1 cellular context compared by ENCODE assay signal in genomic region chr17:5486206-5487124, GRCh38.
A peak's percentile ranks its signal among the peaks of the same experiment; 100 is the strongest.
TF ChIP-seq lines count a peak whose summit lies in the region.

TSS of gene MIS12 (plus strand) at chr17:5486566. CDS start at chr17:5488863, 2,297 bp downstream.

TF ChIP-seq in HepG2, 621 proteins besides CTCF, POLR2A, EP300 and RAD21 (continued from another document and continues in another):
- TF ChIP-seq HOMEZ (CRISPR knock-in tag; IDR thresholded peaks at IDR 0.05; ENCODE audit: low read depth) = peak; percentile 33; the same call in 1 of the 2 replicates
- TF ChIP-seq ATF6 (CRISPR knock-in tag; conservative IDR thresholded peaks at IDR 0.05) = peak; percentile 84; the same call in 1 of the 2 replicates
- no peak for TF ChIP-seq ZNF12 (CRISPR knock-in tag; IDR thresholded peaks at IDR 0.05)
- no peak for TF ChIP-seq ZNF407 (CRISPR knock-in tag; IDR thresholded peaks at IDR 0.05; ENCODE audit: not compliant biosample characterization)
- no peak for TF ChIP-seq HNRNPK (IDR thresholded peaks at IDR 0.05; ENCODE audit: low read depth, low read length, poor library complexity, severe bottlenecking)
- TF ChIP-seq FOXC1 (CRISPR knock-in tag; IDR thresholded peaks at IDR 0.05; ENCODE audit: borderline replicate concordance) = peak; percentile 91
- peak; percentile 30; the same call in 1 of the 2 replicates for TF ChIP-seq GATAD2A (CRISPR knock-in tag; IDR thresholded peaks at IDR 0.05)
- TF ChIP-seq, protein P1, sequence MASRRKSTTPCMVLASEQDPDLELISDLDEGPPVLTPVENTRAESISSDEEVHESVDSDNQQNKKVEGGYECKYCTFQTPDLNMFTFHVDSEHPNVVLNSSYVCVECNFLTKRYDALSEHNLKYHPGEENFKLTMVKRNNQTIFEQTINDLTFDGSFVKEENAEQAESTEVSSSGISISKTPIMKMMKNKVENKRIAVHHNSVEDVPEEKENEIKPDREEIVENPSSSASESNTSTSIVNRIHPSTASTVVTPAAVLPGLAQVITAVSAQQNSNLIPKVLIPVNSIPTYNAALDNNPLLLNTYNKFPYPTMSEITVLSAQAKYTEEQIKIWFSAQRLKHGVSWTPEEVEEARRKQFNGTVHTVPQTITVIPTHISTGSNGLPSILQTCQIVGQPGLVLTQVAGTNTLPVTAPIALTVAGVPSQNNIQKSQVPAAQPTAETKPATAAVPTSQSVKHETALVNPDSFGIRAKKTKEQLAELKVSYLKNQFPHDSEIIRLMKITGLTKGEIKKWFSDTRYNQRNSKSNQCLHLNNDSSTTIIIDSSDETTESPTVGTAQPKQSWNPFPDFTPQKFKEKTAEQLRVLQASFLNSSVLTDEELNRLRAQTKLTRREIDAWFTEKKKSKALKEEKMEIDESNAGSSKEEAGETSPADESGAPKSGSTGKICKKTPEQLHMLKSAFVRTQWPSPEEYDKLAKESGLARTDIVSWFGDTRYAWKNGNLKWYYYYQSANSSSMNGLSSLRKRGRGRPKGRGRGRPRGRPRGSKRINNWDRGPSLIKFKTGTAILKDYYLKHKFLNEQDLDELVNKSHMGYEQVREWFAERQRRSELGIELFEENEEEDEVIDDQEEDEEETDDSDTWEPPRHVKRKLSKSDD (CRISPR knock-in tag; IDR thresholded peaks at IDR 0.05; ENCODE audit: low read depth) = peak; percentile 81
- TF ChIP-seq GTF3A (CRISPR knock-in tag; conservative IDR thresholded peaks at IDR 0.05) = no peak
- TF ChIP-seq JUND (CRISPR knock-in tag; IDR thresholded peaks at IDR 0.05) = no peak
- peak; percentile 70; the same call in 1 of the 2 replicates for TF ChIP-seq PHF21A (CRISPR knock-in tag; IDR thresholded peaks at IDR 0.05)
- no peak for TF ChIP-seq RARA (CRISPR knock-in tag; IDR thresholded peaks at IDR 0.05)
- TF ChIP-seq MIXL1 (CRISPR knock-in tag; IDR thresholded peaks at IDR 0.05) = peak; percentile 12; the same call in 1 of the 2 replicates
- peak; percentile 39; the same call in 1 of the 2 replicates for TF ChIP-seq ESRRA (CRISPR knock-in tag; IDR thresholded peaks at IDR 0.05; ENCODE audit: low read depth)
- TF ChIP-seq, protein P2, sequence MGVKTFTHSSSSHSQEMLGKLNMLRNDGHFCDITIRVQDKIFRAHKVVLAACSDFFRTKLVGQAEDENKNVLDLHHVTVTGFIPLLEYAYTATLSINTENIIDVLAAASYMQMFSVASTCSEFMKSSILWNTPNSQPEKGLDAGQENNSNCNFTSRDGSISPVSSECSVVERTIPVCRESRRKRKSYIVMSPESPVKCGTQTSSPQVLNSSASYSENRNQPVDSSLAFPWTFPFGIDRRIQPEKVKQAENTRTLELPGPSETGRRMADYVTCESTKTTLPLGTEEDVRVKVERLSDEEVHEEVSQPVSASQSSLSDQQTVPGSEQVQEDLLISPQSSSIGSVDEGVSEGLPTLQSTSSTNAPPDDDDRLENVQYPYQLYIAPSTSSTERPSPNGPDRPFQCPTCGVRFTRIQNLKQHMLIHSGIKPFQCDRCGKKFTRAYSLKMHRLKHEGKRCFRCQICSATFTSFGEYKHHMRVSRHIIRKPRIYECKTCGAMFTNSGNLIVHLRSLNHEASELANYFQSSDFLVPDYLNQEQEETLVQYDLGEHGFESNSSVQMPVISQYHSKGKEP (CRISPR knock-in tag; IDR thresholded peaks at IDR 0.05) = no peak; the same call in 1 of the 2 replicates
- peak; percentile 64; the same call in 1 of the 2 replicates for TF ChIP-seq PITX1 (CRISPR knock-in tag; IDR thresholded peaks at IDR 0.05)
- TF ChIP-seq ZNF564 (CRISPR knock-in tag; IDR thresholded peaks at IDR 0.05) = no peak
- TF ChIP-seq SP4 (CRISPR knock-in tag; IDR thresholded peaks at IDR 0.05) = peak; percentile 72; the same call in 1 of the 2 replicates
- peak; percentile 82 for TF ChIP-seq RFXAP (CRISPR knock-in tag; IDR thresholded peaks at IDR 0.05; ENCODE audit: borderline replicate concordance)
- TF ChIP-seq POLR2AphosphoS5 (IDR thresholded peaks at IDR 0.05; ENCODE audit: low read depth, low read length) = peak; percentile 74; the same call in 1 of the 2 replicates
- no peak for TF ChIP-seq CHD4 (IDR thresholded peaks at IDR 0.05; ENCODE audit: borderline replicate concordance, low read length)
- peak; percentile 85 for TF ChIP-seq ZNF451 (CRISPR knock-in tag; IDR thresholded peaks at IDR 0.05)
- no peak for TF ChIP-seq ZNF383 (CRISPR knock-in tag; IDR thresholded peaks at IDR 0.05; ENCODE audit: borderline replicate concordance)
- TF ChIP-seq TCF7 (IDR thresholded peaks at IDR 0.05; ENCODE audit: low read depth) = no peak
- TF ChIP-seq ZNF367 (CRISPR knock-in tag; IDR thresholded peaks at IDR 0.05; ENCODE audit: borderline replicate concordance) = peak; percentile 61; the same call in 1 of the 2 replicates
- TF ChIP-seq, protein P3, sequence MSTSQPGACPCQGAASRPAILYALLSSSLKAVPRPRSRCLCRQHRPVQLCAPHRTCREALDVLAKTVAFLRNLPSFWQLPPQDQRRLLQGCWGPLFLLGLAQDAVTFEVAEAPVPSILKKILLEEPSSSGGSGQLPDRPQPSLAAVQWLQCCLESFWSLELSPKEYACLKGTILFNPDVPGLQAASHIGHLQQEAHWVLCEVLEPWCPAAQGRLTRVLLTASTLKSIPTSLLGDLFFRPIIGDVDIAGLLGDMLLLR (CRISPR knock-in tag; IDR thresholded peaks at IDR 0.05) = peak; percentile 74
- TF ChIP-seq SMAD1 (CRISPR knock-in tag; IDR thresholded peaks at IDR 0.05; ENCODE audit: borderline replicate concordance, low read depth) = no peak
- no peak for TF ChIP-seq TFAP4 (IDR thresholded peaks at IDR 0.05; ENCODE audit: borderline replicate concordance, low read depth)
- TF ChIP-seq, protein P4, sequence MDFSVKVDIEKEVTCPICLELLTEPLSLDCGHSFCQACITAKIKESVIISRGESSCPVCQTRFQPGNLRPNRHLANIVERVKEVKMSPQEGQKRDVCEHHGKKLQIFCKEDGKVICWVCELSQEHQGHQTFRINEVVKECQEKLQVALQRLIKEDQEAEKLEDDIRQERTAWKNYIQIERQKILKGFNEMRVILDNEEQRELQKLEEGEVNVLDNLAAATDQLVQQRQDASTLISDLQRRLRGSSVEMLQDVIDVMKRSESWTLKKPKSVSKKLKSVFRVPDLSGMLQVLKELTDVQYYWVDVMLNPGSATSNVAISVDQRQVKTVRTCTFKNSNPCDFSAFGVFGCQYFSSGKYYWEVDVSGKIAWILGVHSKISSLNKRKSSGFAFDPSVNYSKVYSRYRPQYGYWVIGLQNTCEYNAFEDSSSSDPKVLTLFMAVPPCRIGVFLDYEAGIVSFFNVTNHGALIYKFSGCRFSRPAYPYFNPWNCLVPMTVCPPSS (IDR thresholded peaks at IDR 0.05) = no peak
- TF ChIP-seq THAP7 (CRISPR knock-in tag; IDR thresholded peaks at IDR 0.05) = no peak
- TF ChIP-seq CREM (IDR thresholded peaks at IDR 0.05) = peak; percentile 82
- TF ChIP-seq CREM (CRISPR knock-in tag; IDR thresholded peaks at IDR 0.05) = no peak
- no peak; the same call in 1 of the 2 replicates for TF ChIP-seq ZNF124 (CRISPR knock-in tag; IDR thresholded peaks at IDR 0.05)
- no peak for TF ChIP-seq ZSCAN30 (CRISPR knock-in tag; IDR thresholded peaks at IDR 0.05)
- TF ChIP-seq SRSF9 (IDR thresholded peaks at IDR 0.05; ENCODE audit: borderline replicate concordance, insufficient read depth, low read depth, low read length, poor library complexity, severe bottlenecking) = no peak
- TF ChIP-seq ZNF674 (CRISPR knock-in tag; IDR thresholded peaks at IDR 0.05; ENCODE audit: low read depth) = no peak
- TF ChIP-seq ZNF430 (CRISPR knock-in tag; IDR thresholded peaks at IDR 0.05) = 0 out of 2 replicates have a peak, but pooled peaks have one; percentile 51
- TF ChIP-seq, protein P5, sequence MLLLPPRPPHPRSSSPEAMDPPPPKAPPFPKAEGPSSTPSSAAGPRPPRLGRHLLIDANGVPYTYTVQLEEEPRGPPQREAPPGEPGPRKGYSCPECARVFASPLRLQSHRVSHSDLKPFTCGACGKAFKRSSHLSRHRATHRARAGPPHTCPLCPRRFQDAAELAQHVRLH (CRISPR knock-in tag; IDR thresholded peaks at IDR 0.05; ENCODE audit: borderline replicate concordance, low read depth) = peak; percentile 87
- peak; percentile 85; the same call in 1 of the 2 replicates for TF ChIP-seq DMAP1 (CRISPR knock-in tag; IDR thresholded peaks at IDR 0.05)
- TF ChIP-seq ZNF567 (CRISPR knock-in tag; IDR thresholded peaks at IDR 0.05; ENCODE audit: borderline replicate concordance) = no peak
- 0 out of 2 replicates have a peak, but pooled peaks have one; percentile 49 for TF ChIP-seq KLF9 (CRISPR knock-in tag; IDR thresholded peaks at IDR 0.05; ENCODE audit: low read depth)
- TF ChIP-seq ATRX (CRISPR knock-in tag; IDR thresholded peaks at IDR 0.05; ENCODE audit: borderline replicate concordance) = no peak
